27 cellular contexts compared by ENCODE assay signal in the genomic region with DNA sequence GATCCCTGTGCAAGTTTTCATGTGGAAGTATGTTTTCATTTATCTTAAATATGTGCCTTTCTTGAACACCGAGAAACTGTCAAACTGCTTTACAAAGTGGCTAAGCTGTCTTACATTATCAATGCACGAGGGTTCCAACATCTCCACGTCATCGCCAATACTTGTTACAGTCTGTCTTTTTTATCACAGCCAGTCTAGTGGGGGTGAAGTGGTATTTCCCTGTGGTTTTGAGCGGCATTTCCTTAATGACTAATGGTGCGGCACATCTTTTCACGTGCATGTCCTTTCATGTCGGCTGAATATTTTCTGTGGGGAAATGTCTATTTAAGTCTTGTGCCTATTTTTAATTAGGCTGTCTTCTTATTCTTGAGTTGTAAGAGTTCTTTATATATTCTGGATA.
DNase-seq lines count a peak whose midpoint lies in the region; ATAC-seq, FAIRE-seq and TF ChIP-seq lines count a peak whose summit lies in the region.
"Had no signal": no experiment of that assay in that cellular context is flagged by ENCODE, and none has a peak within 500 bp of the region (broad histone marks: within the 10 kb centered on the region; RNA-seq: fewer than 3 reads in every experiment).

No MANE protein-coding gene starts in this region.

- intact Hi-C loops in activated CD8-positive, alpha-beta T cell treated with anti-CD3 and anti-CD28 coated beads for 36 hours (cut with micrococcal nuclease) = no loop called here

- no peak overlapping the region for H3K4me3 Mint-ChIP-seq in activated CD8-positive, alpha-beta T cell treated with anti-CD3 and anti-CD28 coated beads for 36 hours
- no peak overlapping the region for H3K4me3 Mint-ChIP-seq in activated CD8-positive, alpha-beta T cell treated with anti-CD3 and anti-CD28 coated beads, Interleukin-2, amount 10 ng/mL, durations not matched to agents 7 days and 5 days
- H3K4me3 Mint-ChIP-seq: activated B cell treated with CpG ODN at 0.5 μM for 24 hours; B cell; central memory CD8-positive, alpha-beta T cell had no signal

- 63% methylated on average over 7 of the region's 8 CpGs for WGBS in mesenchymal stem cell

- POLR2A ChIA-PET in activated CD8-positive, alpha-beta T cell treated with anti-CD3 and anti-CD28 coated beads for 36 hours (lab: Charles Lee) = no interaction called here
- POLR2A ChIA-PET in activated CD8-positive, alpha-beta T cell treated with anti-CD3 and anti-CD28 coated beads, Interleukin-2, amount 10 ng/mL, durations not matched to agents 7 days and 5 days (lab: Charles Lee) = no interaction called here

- no peak overlapping the region for H3K27ac ChIP-seq in mesenchymal stem cell (ENCODE audit: low read length, poor library complexity, severe bottlenecking)
- H3K27ac ChIP-seq: dorsolateral prefrontal cortex, sigmoid colon, transverse colon had no signal

- no peak overlapping the region for H3K18ac ChIP-seq in mesenchymal stem cell (ENCODE audit: low read depth in 1 of 2, low read length in 2 of 2)

- no peak for ATAC-seq in activated CD8-positive, alpha-beta T cell treated with anti-CD3 and anti-CD28 coated beads for 36 hours
- no peak for ATAC-seq in activated CD8-positive, alpha-beta T cell treated with anti-CD3 and anti-CD28 coated beads, Interleukin-2, amount 10 ng/mL, durations not matched to agents 7 days and 5 days
- ATAC-seq in GM19455 (IDR thresholded peaks at IDR 0.05; ENCODE audit: unreplicated experiment) (no peak), HG02973 (IDR thresholded peaks at IDR 0.05; ENCODE audit: unreplicated experiment) (no peak), HG03039 (IDR thresholded peaks at IDR 0.05; ENCODE audit: unreplicated experiment) (no peak)
- ATAC-seq: HepG2 had no signal

- no peak overlapping the region for H2BK15ac ChIP-seq in mesenchymal stem cell (ENCODE audit: low read depth, poor library complexity, severe bottlenecking)

- no peak for TF ChIP-seq CTCF in activated CD8-positive, alpha-beta T cell treated with anti-CD3 and anti-CD28 coated beads for 36 hours (IDR thresholded peaks at IDR 0.05)
- TF ChIP-seq CTCF in bronchial epithelial cell (IDR thresholded peaks at IDR 0.05; ENCODE audit: insufficient read depth, low read length, severe bottlenecking) = no peak

- H3K27me3 ChIP-seq in bronchial epithelial cell (ENCODE audit: control insufficient read depth, insufficient read depth, low read length) (no peaks in the 10 kb centered on the region), mesenchymal stem cell (ENCODE audit: control insufficient read depth in 1 of 2, insufficient read depth in 1 of 2, low read length in 2 of 2) (no peaks in the 10 kb centered on the region)
- H3K27me3 ChIP-seq: dorsolateral prefrontal cortex, sigmoid colon, transverse colon had no signal

- no peak overlapping the region for H3K4ac ChIP-seq in mesenchymal stem cell (ENCODE audit: low read depth in 1 of 2, low read length in 2 of 2)

- no peak overlapping the region for H2BK5ac ChIP-seq in mesenchymal stem cell (ENCODE audit: low read depth, low read length, poor library complexity, severe bottlenecking)

- H3K36me3 ChIP-seq in bronchial epithelial cell (ENCODE audit: control insufficient read depth, insufficient read depth, low read length) (no peaks in the 10 kb centered on the region), mesenchymal stem cell (ENCODE audit: control insufficient read depth in 1 of 2, insufficient read depth in 2 of 2, low read depth in 1 of 2, low read length in 2 of 2) (no peaks in the 10 kb centered on the region)
- H3K36me3 ChIP-seq: HAP-1, sigmoid colon, transverse colon had no signal

- H3K4me1 Mint-ChIP-seq in activated CD8-positive, alpha-beta T cell treated with anti-CD3 and anti-CD28 coated beads for 36 hours (ENCODE audit: low read depth) = peaks cover 14% of the 10 kb centered on the region
- peaks cover 7% of the 10 kb centered on the region for H3K4me1 Mint-ChIP-seq in activated CD8-positive, alpha-beta T cell treated with anti-CD3 and anti-CD28 coated beads, Interleukin-2, amount 10 ng/mL, durations not matched to agents 7 days and 5 days (ENCODE audit: low read depth)
- H3K4me1 Mint-ChIP-seq: B cell; central memory CD8-positive, alpha-beta T cell had no signal

- DNase-seq in activated CD8-positive, alpha-beta T cell treated with anti-CD3 and anti-CD28 coated beads for 36 hours = peak; percentile 24
- no peak for DNase-seq in activated CD8-positive, alpha-beta T cell treated with anti-CD3 and anti-CD28 coated beads, Interleukin-2, amount 10 ng/mL, durations not matched to agents 7 days and 5 days
- DNase-seq in MV-4-11 (lab: John Stamatoyannopoulos, UW) (peak; percentile 27), bronchial epithelial cell (ENCODE audit: low read depth) (peak; percentile 96), mesenchymal stem cell (peak; percentile 26)
- DNase-seq: activated B cell treated with CpG ODN at 0.5 μM for 24 hours, activated gamma-delta T cell, COR-L47, DMS79 treated with DMSO at 0.1 percent for 48 hours, dorsolateral prefrontal cortex, head of caudate nucleus, mesendoderm, NCI-H1417 treated with DMSO at 0.1 percent for 48 hours, NCI-H446, Right ventricle myocardium superior, sigmoid colon, T1000, transverse colon had no signal

- H4K8ac ChIP-seq in mesenchymal stem cell (ENCODE audit: low read length) = no peak overlapping the region

- no peaks in the 10 kb centered on the region for H3K27me3 Mint-ChIP-seq in activated CD8-positive, alpha-beta T cell treated with anti-CD3 and anti-CD28 coated beads for 36 hours
- H3K27me3 Mint-ChIP-seq in activated CD8-positive, alpha-beta T cell treated with anti-CD3 and anti-CD28 coated beads, Interleukin-2, amount 10 ng/mL, durations not matched to agents 7 days and 5 days (ENCODE audit: low read depth) = no peaks in the 10 kb centered on the region
- H3K27me3 Mint-ChIP-seq: activated B cell treated with CpG ODN at 0.5 μM for 24 hours; B cell; central memory CD8-positive, alpha-beta T cell; progenitor cell of endocrine pancreas had no signal

- no peak for FAIRE-seq in bronchial epithelial cell (lab: Jason Lieb, UNC)
- FAIRE-seq: A204.1, HepG2 had no signal

- H2BK12ac ChIP-seq in mesenchymal stem cell (ENCODE audit: low read length in 2 of 2) = no peak overlapping the region

- H3K27ac Mint-ChIP-seq in activated CD8-positive, alpha-beta T cell treated with anti-CD3 and anti-CD28 coated beads for 36 hours = no peak overlapping the region
- H3K27ac Mint-ChIP-seq in activated CD8-positive, alpha-beta T cell treated with anti-CD3 and anti-CD28 coated beads, Interleukin-2, amount 10 ng/mL, durations not matched to agents 7 days and 5 days = no peak overlapping the region
- H3K27ac Mint-ChIP-seq: activated B cell treated with CpG ODN at 0.5 μM for 24 hours, B cell, progenitor cell of endocrine pancreas had no signal

- H3K14ac ChIP-seq in mesenchymal stem cell (ENCODE audit: low read length in 2 of 2) = no peak overlapping the region

- no peak overlapping the region for H3K23ac ChIP-seq in mesenchymal stem cell (ENCODE audit: low read length in 2 of 2)

- H3K9me3 ChIP-seq in mesenchymal stem cell (ENCODE audit: control insufficient read depth, low read length) = no peaks in the 10 kb centered on the region
- H3K9me3 ChIP-seq: HAP-1, sigmoid colon, transverse colon had no signal

- H3K4me1 ChIP-seq in mesenchymal stem cell (ENCODE audit: control insufficient read depth, insufficient read depth, low read depth, low read length) = peaks cover 3% of the 10 kb centered on the region
- H3K4me1 ChIP-seq: sigmoid colon had no signal

- H2AFZ ChIP-seq in mesenchymal stem cell (ENCODE audit: low read depth, low read length) = no peak overlapping the region

- no peak overlapping the region for H2BK120ac ChIP-seq in mesenchymal stem cell (ENCODE audit: low read depth, low read length)

- H4K91ac ChIP-seq in mesenchymal stem cell (ENCODE audit: low read length) = no peak overlapping the region

- no peak overlapping the region for H3K4me2 ChIP-seq in mesenchymal stem cell (ENCODE audit: low read length, poor library complexity, severe bottlenecking)

- no peak overlapping the region for H3K4me3 ChIP-seq in bronchial epithelial cell (ENCODE audit: low read depth, low read length)
- H3K4me3 ChIP-seq in mesenchymal stem cell (ENCODE audit: insufficient read depth in 1 of 2, low read depth in 1 of 2, low read length in 2 of 2) = no peak overlapping the region
- H3K4me3 ChIP-seq: dorsolateral prefrontal cortex, HAP-1, sigmoid colon, transverse colon had no signal

- no peak overlapping the region for H3K9ac ChIP-seq in mesenchymal stem cell (ENCODE audit: low read length)

- H3K36me3 Mint-ChIP-seq in activated CD8-positive, alpha-beta T cell treated with anti-CD3 and anti-CD28 coated beads for 36 hours (ENCODE audit: low read depth) = peaks cover 14% of the 10 kb centered on the region
- H3K36me3 Mint-ChIP-seq in activated CD8-positive, alpha-beta T cell treated with anti-CD3 and anti-CD28 coated beads, Interleukin-2, amount 10 ng/mL, durations not matched to agents 7 days and 5 days (ENCODE audit: low read depth) = peaks cover 6% of the 10 kb centered on the region

- CTCF ChIA-PET in activated CD8-positive, alpha-beta T cell treated with anti-CD3 and anti-CD28 coated beads for 36 hours (lab: Charles Lee) = no interaction called here
- CTCF ChIA-PET in activated CD8-positive, alpha-beta T cell treated with anti-CD3 and anti-CD28 coated beads, Interleukin-2, amount 10 ng/mL, durations not matched to agents 7 days and 5 days (lab: Charles Lee) = no interaction called here

- peaks cover 2% of the 10 kb centered on the region for H3K9me3 Mint-ChIP-seq in activated CD8-positive, alpha-beta T cell treated with anti-CD3 and anti-CD28 coated beads for 36 hours
- H3K9me3 Mint-ChIP-seq in activated CD8-positive, alpha-beta T cell treated with anti-CD3 and anti-CD28 coated beads, Interleukin-2, amount 10 ng/mL, durations not matched to agents 7 days and 5 days (ENCODE audit: insufficient read depth) = no peaks in the 10 kb centered on the region

- no peaks in the 10 kb centered on the region for H3K79me1 ChIP-seq in mesenchymal stem cell (replicated peaks; ENCODE audit: low read length, poor library complexity, severe bottlenecking)

- H2AK5ac ChIP-seq in mesenchymal stem cell (ENCODE audit: low read length, severe bottlenecking) = no peak overlapping the region
